ENCODE assay signal across 19 cellular contexts in genomic region chr12:34298176-34298970, GRCh38.
DNase-seq lines count a peak whose midpoint lies in the region; ATAC-seq, FAIRE-seq and TF ChIP-seq lines count a peak whose summit lies in the region.
"Had no signal": no experiment of that assay in that cellular context is flagged by ENCODE, and none has a peak within 500 bp of the region (broad histone marks: within the 10 kb centered on the region; RNA-seq: fewer than 3 reads in every experiment).

No MANE protein-coding gene starts in this region.

- H3K4me1 ChIP-seq in A549 (no peaks in the 10 kb centered on the region), PC-3 (ENCODE audit: insufficient read depth, low read length) (no peaks in the 10 kb centered on the region), right cardiac atrium (ENCODE audit: control insufficient read depth, insufficient read depth, low read length) (no peaks in the 10 kb centered on the region), psoas muscle (no peaks in the 10 kb centered on the region)
- H3K4me1 ChIP-seq: SJSA1 had no signal

- intact Hi-C loops in PC-3 (cut with micrococcal nuclease) (loop anchor here (10.0 kb wide), 2 partner anchors 54 to 326 kb away; no protein-coding TSS in a partner anchor), right cardiac atrium (cut with DNase I) (no loop called here), psoas muscle (cut with DNase I) (no loop called here)

- FAIRE-seq in A549 (lab: Jason Lieb, UNC) (no peak), HTR-8/SVneo (lab: Jason Lieb, UNC) (no peak)
- FAIRE-seq: GM12891, H1 had no signal

- H3K9me2 ChIP-seq in PC-3 (replicated peaks; ENCODE audit: low read length): no peaks in the 10 kb centered on the region

- no peak for TF ChIP-seq EP300 in A549 (IDR thresholded peaks at IDR 0.05)

- H3K4me2 ChIP-seq in A549 (peak overlapping the region; percentile 36; the same call in 1 of the 3 replicates), PC-3 (ENCODE audit: low read length) (peak overlapping the region; percentile 48; the same call in 1 of the 2 replicates)

- no peaks in the 10 kb centered on the region for H4K20me1 ChIP-seq in PC-3 (ENCODE audit: low read length)

- H3K9me3 ChIP-seq in A549 (no peaks in the 10 kb centered on the region), PC-3 (ENCODE audit: low read length) (no peaks in the 10 kb centered on the region), right cardiac atrium (ENCODE audit: control insufficient read depth, low read length) (no peaks in the 10 kb centered on the region), psoas muscle (no peaks in the 10 kb centered on the region)

- TF ChIP-seq CTCF in A549 (IDR thresholded peaks at IDR 0.05): no peak
- TF ChIP-seq CTCF in PC-3 (conservative IDR thresholded peaks at IDR 0.05; ENCODE audit: low read depth, low read length): no peak
- TF ChIP-seq CTCF in psoas muscle (IDR thresholded peaks at IDR 0.05): no peak
- TF ChIP-seq CTCF in GM10248 (IDR thresholded peaks at IDR 0.05; ENCODE audit: control extremely low read depth, extremely low read depth, low read depth, missing control alignments): no peak

- 24% methylated on average over 28 of the region's 28 CpGs for WGBS in A549 (ENCODE audit: missing lambda C conversion rate)
- WGBS in right cardiac atrium: 78% methylated on average over 28 of the region's 28 CpGs
- 76 to 81% (median 80%) methylated on average over 27 to 28 of the region's 28 CpGs for WGBS in psoas muscle, 3 donors

- peak overlapping the region; percentile 50; the same call in 1 of the 2 replicates for H2AFZ ChIP-seq in PC-3 (ENCODE audit: low read length)

- TF ChIP-seq RAD21 in A549 (conservative IDR thresholded peaks at IDR 0.05 in 1 of 2, IDR thresholded peaks at IDR 0.05 in 1 of 2): no peak

- POLR2A ChIA-PET in A549 (lab: Yijun Ruan, JAX): no interaction called here
- POLR2A ChIA-PET in PC-3 (lab: Charles Lee; ENCODE audit: unreplicated experiment): no interaction called here
- POLR2A ChIA-PET in GM10248 (lab: Yijun Ruan, JAX): no interaction called here

- no peak overlapping the region for H3K9ac ChIP-seq in PC-3 (ENCODE audit: low read length)

- DNase-seq in A549 (ENCODE audit: low read depth in 1 of 2, low spot score in 1 of 2): no peak
- DNase-seq in PC-3: no peak
- peak in 2 of 3 donors; percentile 3 to 25 for DNase-seq in right cardiac atrium
- DNase-seq in psoas muscle: peak; percentile 3 to 17
- DNase-seq in GM10248 (ENCODE audit: extremely low spot score): no peak
- no peak for DNase-seq in HTR-8/SVneo (ENCODE audit: insufficient read length, low spot score)
- DNase-seq: DMS 273 treated with DMSO at 0.1 percent for 48 hours; GDM1; NCI-H2029; NCI-H2171; NCI-H446; NCI-H69; NK-92 treated with Interleukin-12 subunit alpha and Interleukin-12 subunit beta, amount 100 ng/mL, for 24 hours; RPMI8226 had no signal

- H3F3A ChIP-seq in PC-3 (ENCODE audit: low read length, unreplicated experiment): no peaks in the 10 kb centered on the region

- TF ChIP-seq POLR2A in A549 (IDR thresholded peaks at IDR 0.05; ENCODE audit: low read length): no peak

- H3K36me3 ChIP-seq in PC-3 (ENCODE audit: low read depth, low read length) (no peaks in the 10 kb centered on the region), psoas muscle (ENCODE audit: insufficient read depth in 1 of 2, low read depth in 1 of 2) (no peaks in the 10 kb centered on the region)
- H3K36me3 ChIP-seq: SJSA1 had no signal

- no TSS peak for BruUV-seq in PC-3 (replicated peaks; lab: Mats Ljungman, UMichigan)

- no peaks in the 10 kb centered on the region for H3K79me2 ChIP-seq in PC-3 (ENCODE audit: low read length)

- H3K4me3 ChIP-seq in A549 (no peak overlapping the region), PC-3 (ENCODE audit: low read length) (no peak overlapping the region), right cardiac atrium (ENCODE audit: low read length) (no peak overlapping the region), psoas muscle (no peak overlapping the region)
- H3K4me3 ChIP-seq: SJSA1 had no signal

- H3K27me3 ChIP-seq in PC-3 (ENCODE audit: low read length) (no peaks in the 10 kb centered on the region), right cardiac atrium (ENCODE audit: control insufficient read depth, insufficient read depth) (no peaks in the 10 kb centered on the region), psoas muscle (ENCODE audit: insufficient read depth in 3 of 3, low read length in 2 of 3) (peaks cover 0 to 2% (median 0%) of the 10 kb centered on the region in 3 donors)
- H3K27me3 ChIP-seq: SJSA1 had no signal

- H3K27ac ChIP-seq in A549: no peak overlapping the region
- H3K27ac ChIP-seq in PC-3 (ENCODE audit: low read length): no peak overlapping the region
- no peak overlapping the region for H3K27ac ChIP-seq in right cardiac atrium (ENCODE audit: low read length)
- no peak overlapping the region for H3K27ac ChIP-seq in psoas muscle
- H3K27ac ChIP-seq: C4-2B, SJSA1 had no signal

- CTCF ChIA-PET in A549 (lab: Yijun Ruan, JAX): no interaction called here
- CTCF ChIA-PET in PC-3 (lab: Charles Lee): no interaction called here
- CTCF ChIA-PET in GM10248 (lab: Yijun Ruan, JAX): no interaction called here

- ATAC-seq in A549 (no peak), PC-3 (no peak), right cardiac atrium (no peak), psoas muscle (no peak), HG03139 (IDR thresholded peaks at IDR 0.05; ENCODE audit: unreplicated experiment) (no peak)

TF ChIP-seq in A549, 52 proteins besides CTCF, POLR2A, EP300 and RAD21:
- no peak for TF ChIP-seq KDM1A (IDR thresholded peaks at IDR 0.05; ENCODE audit: low read depth)
- TF ChIP-seq CBX8 (IDR thresholded peaks at IDR 0.05): no peak
- no peak for TF ChIP-seq ELK1 (IDR thresholded peaks at IDR 0.05; ENCODE audit: low read depth, low read length)
- TF ChIP-seq, protein P1, sequence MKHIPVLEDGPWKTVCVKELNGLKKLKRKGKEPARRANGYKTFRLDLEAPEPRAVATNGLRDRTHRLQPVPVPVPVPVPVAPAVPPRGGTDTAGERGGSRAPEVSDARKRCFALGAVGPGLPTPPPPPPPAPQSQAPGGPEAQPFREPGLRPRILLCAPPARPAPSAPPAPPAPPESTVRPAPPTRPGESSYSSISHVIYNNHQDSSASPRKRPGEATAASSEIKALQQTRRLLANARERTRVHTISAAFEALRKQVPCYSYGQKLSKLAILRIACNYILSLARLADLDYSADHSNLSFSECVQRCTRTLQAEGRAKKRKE (CRISPR knock-in tag; IDR thresholded peaks at IDR 0.05; ENCODE audit: low read depth): no peak
- TF ChIP-seq MYC (IDR thresholded peaks at IDR 0.05; ENCODE audit: borderline replicate concordance, low read length): no peak

Comparison
In these comparisons a context has a peak if more than half of its experiments do, and no peak if none do; other contexts are left out.
1. DNase-seq: peak in right cardiac atrium (2 of 3) and psoas muscle (2 of 2); none in A549 (0 of 2), PC-3 (single experiment), GM10248 (single experiment) and HTR-8/SVneo (single experiment).